11 cellular contexts compared by ENCODE assay signal in genomic region chr9:68396997-68397396, GRCh38. TPM values are rescaled to one million over a fixed set of nuclear protein-coding genes. Genes with fewer than 3 reads are reported as not detected.
A peak's percentile ranks its signal among the peaks of the same experiment; 100 is the strongest.
DNase-seq lines count a peak whose midpoint lies in the region; TF ChIP-seq lines count a peak whose summit lies in the region.
"Not testable (repeated sequence)": the region's sequence is repeated elsewhere in the genome, so short reads cannot be mapped to it uniquely, and the experiment has no call there.
"Had no signal": no experiment of that assay in that cellular context is flagged by ENCODE, and none has a peak within 500 bp of the region (broad histone marks: within the 10 kb centered on the region; RNA-seq: fewer than 3 reads in every experiment).

No MANE protein-coding gene starts in this region.

- not testable (repeated sequence) for TF ChIP-seq CTCF in brain microvascular endothelial cell (IDR thresholded peaks at IDR 0.05; ENCODE audit: low read depth, low read length, missing control alignments); fibroblast of the aortic adventitia (IDR thresholded peaks at IDR 0.05; ENCODE audit: insufficient read depth, low read length)

- not testable (repeated sequence) for H3K36me3 ChIP-seq in HAP-1 (replicated peaks); SJCRH30; brain microvascular endothelial cell (replicated peaks); rectal smooth muscle tissue (ENCODE audit: control insufficient read depth, insufficient read depth, low read length)

- not testable (repeated sequence) for H3K4me1 ChIP-seq in HAP-1; rectal smooth muscle tissue (ENCODE audit: control insufficient read depth, insufficient read depth, low read length)
- peaks cover 15% of the 10 kb centered on the region for H3K4me1 ChIP-seq in SJCRH30

- in situ Hi-C loops in HAP-1 (cut with MboI; ENCODE audit: low sequenced_read_pairs); brain microvascular endothelial cell (cut with HindIII; ENCODE audit: low pct_ligation_motif_present, low sequenced_read_pairs): not testable (repeated sequence)

- H3K27ac ChIP-seq in SJCRH30 (peak overlapping the region; percentile 70), rectal smooth muscle tissue (ENCODE audit: low read depth, low read length) (peak overlapping the region; percentile 15)
- H3K27ac ChIP-seq in brain microvascular endothelial cell, result not testable (repeated sequence)

- not testable (repeated sequence) for H3K9ac ChIP-seq in rectal smooth muscle tissue (ENCODE audit: low read length)

- not testable (repeated sequence) for H3K4me3 ChIP-seq in HAP-1; SJCRH30; brain microvascular endothelial cell (ENCODE audit: low read depth, low read length); fibroblast of the aortic adventitia (ENCODE audit: low read depth, low read length); rectal smooth muscle tissue (ENCODE audit: low read length)

- H3K9me3 ChIP-seq in HAP-1; SJCRH30 (replicated peaks): not testable (repeated sequence)

- not testable (repeated sequence) for H3K27me3 ChIP-seq in HAP-1 (ENCODE audit: low read depth); SJCRH30; brain microvascular endothelial cell (replicated peaks); rectal smooth muscle tissue (ENCODE audit: control insufficient read depth, insufficient read depth, low read length)

- peak; percentile 54 for DNase-seq in AG20443 (ENCODE audit: low spot score)
- DNase-seq in HAP-1 (ENCODE audit: low spot score in 2 of 2), result peak; percentile 31 to 78
- DNase-seq in SJCRH30, result peak; percentile 30 to 75
- peak; percentile 27 for DNase-seq in brain microvascular endothelial cell
- peak; percentile 27 for DNase-seq in fibroblast of the aortic adventitia (ENCODE audit: low read depth)
- DNase-seq in medulla oblongata (ENCODE audit: extremely low spot score), result peak; percentile 15

RNA-seq across cellular contexts. Expression of gene PGM5, which starts 40.6 kb away (rescaled TPM):
- 113 and 119 TPM in 2 replicates for total RNA-seq in SJCRH30 (2014; rRNA removed; shearing (Covaris generic))
- 8.0 and 13.5 TPM in 2 replicates for total RNA-seq in fibroblast of the aortic adventitia (ENCODE audit: low replicate concordance)
- total RNA-seq: activated CD4-positive, alpha-beta memory T cell treated with anti-CD3 and anti-CD28 coated beads for 36 hours; activated T-cell treated with anti-CD3 and anti-CD28 coated beads, Interleukin-2, amount 50 U/mL, for 72 hours; CD4-positive, alpha-beta memory T cell; chondrocyte had no signal
